ENCODE assay signal across 1 cellular context in genomic region chr15:92395176-92395521, GRCh38.
TF ChIP-seq lines count a peak whose summit lies in the region.

No MANE protein-coding gene starts in this region.

TF ChIP-seq in H1, 55 proteins besides CTCF, POLR2A, EP300 and RAD21:
- TF ChIP-seq JUND (IDR thresholded peaks at IDR 0.05; ENCODE audit: low read length) (no peak), MAX (IDR thresholded peaks at IDR 0.05) (peak; percentile 26; the same call in 1 of the 2 replicates), SUZ12 (IDR thresholded peaks at IDR 0.05; ENCODE audit: low read length) (peak; percentile 54; the same call in 1 of the 2 replicates)
